ENCODE assay signal across 16 cellular contexts in the genomic region with DNA sequence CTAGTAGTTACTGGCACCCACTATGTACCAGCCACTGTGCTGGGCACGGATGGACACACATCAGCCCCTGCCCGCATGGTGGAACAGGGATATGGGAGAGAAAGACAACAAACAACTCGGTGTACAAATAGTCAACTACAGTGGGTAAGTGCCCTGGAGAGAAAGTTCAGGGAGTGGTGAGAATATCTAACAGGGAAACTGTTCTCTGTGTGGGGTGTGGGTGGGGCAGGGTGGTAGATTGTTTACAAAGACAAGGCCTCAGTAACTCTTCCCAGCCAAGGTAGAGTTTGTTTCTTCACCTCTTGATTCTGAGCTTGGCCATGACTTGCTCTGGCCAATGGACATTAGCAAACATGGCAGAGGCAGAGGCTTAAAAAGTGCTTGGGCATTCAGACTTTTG. TPM values are rescaled to one million over a fixed set of nuclear protein-coding genes. Genes with fewer than 3 reads are reported as not detected.
A peak's percentile ranks its signal among the peaks of the same experiment; 100 is the strongest.
DNase-seq lines count a peak whose midpoint lies in the region; ATAC-seq, FAIRE-seq and TF ChIP-seq lines count a peak whose summit lies in the region.
"Had no signal": no experiment of that assay in that cellular context is flagged by ENCODE, and none has a peak within 500 bp of the region (broad histone marks: within the 10 kb centered on the region; RNA-seq: fewer than 3 reads in every experiment).

No MANE protein-coding gene starts in this region.

- peaks cover 10% of the 10 kb centered on the region for H3K27me3 Mint-ChIP-seq in activated CD8-positive, alpha-beta memory T cell treated with anti-CD3 and anti-CD28 coated beads, Interleukin-2, amount 10 ng/mL, durations not matched to agents 7 days and 5 days

- CTCF ChIA-PET in activated CD8-positive, alpha-beta memory T cell treated with anti-CD3 and anti-CD28 coated beads, Interleukin-2, amount 10 ng/mL, durations not matched to agents 7 days and 5 days (lab: Charles Lee): no interaction called here

- H3K4me3 ChIP-seq in coronary artery (no peak overlapping the region), mucosa of descending colon (no peak overlapping the region), small intestine (ENCODE audit: low read depth in 1 of 2, low read length in 2 of 2) (no peak overlapping the region), right atrium auricular region (no peak overlapping the region), tibial artery (no peak overlapping the region)
- H3K4me3 ChIP-seq: BLaER1 had no signal

- H3K9me3 ChIP-seq in mucosa of descending colon: no peaks in the 10 kb centered on the region
- no peaks in the 10 kb centered on the region for H3K9me3 ChIP-seq in small intestine (ENCODE audit: control insufficient read depth, low read depth)
- no peaks in the 10 kb centered on the region for H3K9me3 ChIP-seq in right atrium auricular region
- no peaks in the 10 kb centered on the region for H3K9me3 ChIP-seq in tibial artery
- H3K9me3 ChIP-seq: BLaER1, Caco-2 had no signal

- peak; percentile 19 for DNase-seq in activated CD8-positive, alpha-beta memory T cell treated with anti-CD3 and anti-CD28 coated beads, Interleukin-2, amount 10 ng/mL, durations not matched to agents 7 days and 5 days
- no peak for DNase-seq in activated CD8-positive, alpha-beta memory T cell treated with anti-CD3 and anti-CD28 coated beads, Interleukin-2, amount 50 U/mL, for 48 hours
- DNase-seq in coronary artery (ENCODE audit: low spot score) (peak; percentile 21), mucosa of descending colon (peak in 1 of 3 donors; percentile 83), small intestine (peak; percentile 79), right atrium auricular region (ENCODE audit: low spot score) (no peak), tibial artery (no peak)
- DNase-seq: Caco-2; CD8-positive, alpha-beta memory T cell; DMS53; HCEC 1CT; HFFc6 had no signal

- H3K27ac ChIP-seq in coronary artery (no peak overlapping the region), small intestine (ENCODE audit: low read depth in 1 of 2, low read length in 1 of 2) (peak overlapping the region; percentile 13 to 36), right atrium auricular region (no peak overlapping the region), tibial artery (no peak overlapping the region)
- H3K27ac ChIP-seq: 22Rv1, BLaER1, HL-60 had no signal

- no peaks in the 10 kb centered on the region for H3K9me3 Mint-ChIP-seq in activated CD8-positive, alpha-beta memory T cell treated with anti-CD3 and anti-CD28 coated beads, Interleukin-2, amount 10 ng/mL, durations not matched to agents 7 days and 5 days (ENCODE audit: low read depth)
- H3K9me3 Mint-ChIP-seq: CD8-positive, alpha-beta memory T cell had no signal

- TF ChIP-seq CTCF in coronary artery (IDR thresholded peaks at IDR 0.05): no peak
- TF ChIP-seq CTCF in mucosa of descending colon (IDR thresholded peaks at IDR 0.05): no peak
- no peak for TF ChIP-seq CTCF in right atrium auricular region (IDR thresholded peaks at IDR 0.05)
- TF ChIP-seq CTCF in tibial artery (IDR thresholded peaks at IDR 0.05): no peak

- H3K4me3 Mint-ChIP-seq in activated CD8-positive, alpha-beta memory T cell treated with anti-CD3 and anti-CD28 coated beads, Interleukin-2, amount 10 ng/mL, durations not matched to agents 7 days and 5 days: no peak overlapping the region
- H3K4me3 Mint-ChIP-seq: CD8-positive, alpha-beta memory T cell; HFFc6 had no signal

- no peak for FAIRE-seq in small intestine (lab: Jason Lieb, UNC)

- intact Hi-C loops in mucosa of descending colon (cut with DNase I, micrococcal nuclease) (no loop called here), tibial artery (cut with DNase I; ENCODE audit: low total_unique reads) (no loop called here)

- H3K27ac Mint-ChIP-seq in activated CD8-positive, alpha-beta memory T cell treated with anti-CD3 and anti-CD28 coated beads, Interleukin-2, amount 10 ng/mL, durations not matched to agents 7 days and 5 days: no peak overlapping the region
- H3K27ac Mint-ChIP-seq: HFFc6 had no signal

- WGBS in small intestine, 3 donors: 33 to 71% (median 55%) methylated on average over 3 of the region's 3 CpGs

- H3K36me3 Mint-ChIP-seq in activated CD8-positive, alpha-beta memory T cell treated with anti-CD3 and anti-CD28 coated beads, Interleukin-2, amount 10 ng/mL, durations not matched to agents 7 days and 5 days: no peaks in the 10 kb centered on the region
- H3K36me3 Mint-ChIP-seq: CD8-positive, alpha-beta memory T cell had no signal

- H3K27me3 ChIP-seq in small intestine (ENCODE audit: control insufficient read depth in 2 of 2, insufficient read depth in 2 of 2, low read length in 2 of 2): no peaks in the 10 kb centered on the region
- H3K27me3 ChIP-seq in right atrium auricular region: no peaks in the 10 kb centered on the region
- H3K27me3 ChIP-seq in tibial artery: no peaks in the 10 kb centered on the region
- H3K27me3 ChIP-seq: BLaER1 had no signal

- H3K4me1 ChIP-seq in mucosa of descending colon (ENCODE audit: low read depth) (peaks cover 12% of the 10 kb centered on the region), small intestine (ENCODE audit: control insufficient read depth in 2 of 2, insufficient read depth in 1 of 2, low read depth in 1 of 2, low read length in 1 of 2) (no peaks in the 10 kb centered on the region), right atrium auricular region (no peaks in the 10 kb centered on the region), tibial artery (no peaks in the 10 kb centered on the region)
- H3K4me1 ChIP-seq: Caco-2 had no signal

- no peak for ATAC-seq in activated CD8-positive, alpha-beta memory T cell treated with anti-CD3 and anti-CD28 coated beads, Interleukin-2, amount 10 ng/mL, durations not matched to agents 7 days and 5 days
- ATAC-seq in mucosa of descending colon: peak; percentile 91
- ATAC-seq in HG02884 (IDR thresholded peaks at IDR 0.05; ENCODE audit: unreplicated experiment): no peak

- no peaks in the 10 kb centered on the region for H3K36me3 ChIP-seq in mucosa of descending colon (ENCODE audit: low read depth)
- no peaks in the 10 kb centered on the region for H3K36me3 ChIP-seq in small intestine (ENCODE audit: control insufficient read depth in 2 of 2, insufficient read depth in 2 of 2, low read length in 2 of 2)
- H3K36me3 ChIP-seq in right atrium auricular region: no peaks in the 10 kb centered on the region
- H3K36me3 ChIP-seq in tibial artery: no peaks in the 10 kb centered on the region
- H3K36me3 ChIP-seq: BLaER1 had no signal

- no peaks in the 10 kb centered on the region for H3K4me1 Mint-ChIP-seq in activated CD8-positive, alpha-beta memory T cell treated with anti-CD3 and anti-CD28 coated beads, Interleukin-2, amount 10 ng/mL, durations not matched to agents 7 days and 5 days
- H3K4me1 Mint-ChIP-seq: CD8-positive, alpha-beta memory T cell had no signal

RNA-seq across cellular contexts. Expression of a gene that starts 12.9 kb away (rescaled TPM):
- total RNA-seq in activated CD8-positive, alpha-beta memory T cell treated with anti-CD3 and anti-CD28 coated beads, Interleukin-2, amount 10 ng/mL, durations not matched to agents 7 days and 5 days: under 1 TPM; 0.42 to 0.91 TPM
- total RNA-seq in mucosa of descending colon (100 to 1,000 TPM in 2 of 3 donors, 10 to 100 TPM in 1; 73.7 to 200 (median 132) TPM), right atrium auricular region (1 to 10 TPM; 3.4 to 4.0 TPM)
- polyA plus RNA-seq in small intestine: 1 to 10 TPM; 2.9 to 8.2 (median 3.2) TPM

Comparison
In these comparisons a context has a peak if more than half of its experiments do, and no peak if none do; other contexts are left out.
1. DNase-seq: peak in activated CD8-positive, alpha-beta memory T cell treated with anti-CD3 and anti-CD28 coated beads, Interleukin-2, amount 10 ng/mL, durations not matched to agents 7 days and 5 days (single experiment), coronary artery (single experiment) and small intestine (single experiment); none in activated CD8-positive, alpha-beta memory T cell treated with anti-CD3 and anti-CD28 coated beads, Interleukin-2, amount 50 U/mL, for 48 hours (single experiment), right atrium auricular region (single experiment) and tibial artery (0 of 2).
2. H3K27ac ChIP-seq: peak in small intestine (2 of 2); none in coronary artery (0 of 2), right atrium auricular region (0 of 2) and tibial artery (0 of 2).
3. RNA of a gene that starts 12.9 kb away (total RNA-seq): 73.7 to 200 TPM in mucosa of descending colon; 3.4 to 4.0 TPM in right atrium auricular region and 0.42 to 0.91 TPM in activated CD8-positive, alpha-beta memory T cell treated with anti-CD3 and anti-CD28 coated beads, Interleukin-2, amount 10 ng/mL, durations not matched to agents 7 days and 5 days; every median in the first group is over 10 times any median in the second.